1 cellular context compared by ENCODE assay signal in the genomic region with DNA sequence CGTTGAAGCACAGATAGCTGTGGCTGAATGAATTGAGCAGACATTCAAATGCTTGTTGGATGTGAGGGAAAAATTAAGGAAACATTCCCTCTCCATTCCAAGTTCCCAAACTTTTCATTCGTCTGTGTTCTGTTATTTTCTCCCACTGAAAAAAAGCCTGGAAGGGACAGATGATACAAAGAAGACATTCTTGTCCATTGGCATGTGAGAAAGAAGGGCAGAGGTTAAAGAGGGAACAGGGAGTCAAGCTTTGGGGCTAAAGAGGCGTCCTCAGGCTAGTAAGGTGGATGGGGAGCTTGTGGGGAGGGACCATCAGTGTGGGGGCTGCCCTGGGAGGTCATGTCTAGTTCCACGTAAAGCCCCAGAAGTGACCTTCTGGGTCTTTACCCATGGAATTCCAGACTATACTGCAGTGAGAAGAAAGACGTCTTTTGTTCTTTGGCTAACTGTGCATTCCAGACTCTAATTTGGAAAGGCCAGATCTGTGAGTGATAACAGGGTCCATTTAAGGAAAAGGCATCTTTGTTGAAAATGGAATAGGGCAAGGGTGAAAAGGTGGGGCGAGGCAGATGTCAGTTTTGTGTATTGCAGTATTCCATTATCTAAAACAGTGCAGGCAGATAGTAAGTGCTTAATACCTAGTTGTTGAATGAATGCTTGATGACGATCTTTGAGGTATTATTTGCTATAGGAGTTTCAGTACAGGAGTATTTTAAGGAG.
TF ChIP-seq lines count a peak whose summit lies in the region.

No MANE protein-coding gene starts in this region.

TF ChIP-seq in WTC11, 78 proteins besides CTCF, POLR2A, EP300 and RAD21 (continued from another document):
- TF ChIP-seq, protein P1, sequence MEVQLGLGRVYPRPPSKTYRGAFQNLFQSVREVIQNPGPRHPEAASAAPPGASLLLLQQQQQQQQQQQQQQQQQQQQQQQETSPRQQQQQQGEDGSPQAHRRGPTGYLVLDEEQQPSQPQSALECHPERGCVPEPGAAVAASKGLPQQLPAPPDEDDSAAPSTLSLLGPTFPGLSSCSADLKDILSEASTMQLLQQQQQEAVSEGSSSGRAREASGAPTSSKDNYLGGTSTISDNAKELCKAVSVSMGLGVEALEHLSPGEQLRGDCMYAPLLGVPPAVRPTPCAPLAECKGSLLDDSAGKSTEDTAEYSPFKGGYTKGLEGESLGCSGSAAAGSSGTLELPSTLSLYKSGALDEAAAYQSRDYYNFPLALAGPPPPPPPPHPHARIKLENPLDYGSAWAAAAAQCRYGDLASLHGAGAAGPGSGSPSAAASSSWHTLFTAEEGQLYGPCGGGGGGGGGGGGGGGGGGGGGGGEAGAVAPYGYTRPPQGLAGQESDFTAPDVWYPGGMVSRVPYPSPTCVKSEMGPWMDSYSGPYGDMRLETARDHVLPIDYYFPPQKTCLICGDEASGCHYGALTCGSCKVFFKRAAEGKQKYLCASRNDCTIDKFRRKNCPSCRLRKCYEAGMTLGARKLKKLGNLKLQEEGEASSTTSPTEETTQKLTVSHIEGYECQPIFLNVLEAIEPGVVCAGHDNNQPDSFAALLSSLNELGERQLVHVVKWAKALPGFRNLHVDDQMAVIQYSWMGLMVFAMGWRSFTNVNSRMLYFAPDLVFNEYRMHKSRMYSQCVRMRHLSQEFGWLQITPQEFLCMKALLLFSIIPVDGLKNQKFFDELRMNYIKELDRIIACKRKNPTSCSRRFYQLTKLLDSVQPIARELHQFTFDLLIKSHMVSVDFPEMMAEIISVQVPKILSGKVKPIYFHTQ (CRISPR knock-in tag; IDR thresholded peaks at IDR 0.05), result no peak
- TF ChIP-seq HMGA2 (CRISPR knock-in tag; IDR thresholded peaks at IDR 0.05), result no peak
- TF ChIP-seq TEAD4 (CRISPR knock-in tag; IDR thresholded peaks at IDR 0.05), result no peak
- TF ChIP-seq, protein P2, sequence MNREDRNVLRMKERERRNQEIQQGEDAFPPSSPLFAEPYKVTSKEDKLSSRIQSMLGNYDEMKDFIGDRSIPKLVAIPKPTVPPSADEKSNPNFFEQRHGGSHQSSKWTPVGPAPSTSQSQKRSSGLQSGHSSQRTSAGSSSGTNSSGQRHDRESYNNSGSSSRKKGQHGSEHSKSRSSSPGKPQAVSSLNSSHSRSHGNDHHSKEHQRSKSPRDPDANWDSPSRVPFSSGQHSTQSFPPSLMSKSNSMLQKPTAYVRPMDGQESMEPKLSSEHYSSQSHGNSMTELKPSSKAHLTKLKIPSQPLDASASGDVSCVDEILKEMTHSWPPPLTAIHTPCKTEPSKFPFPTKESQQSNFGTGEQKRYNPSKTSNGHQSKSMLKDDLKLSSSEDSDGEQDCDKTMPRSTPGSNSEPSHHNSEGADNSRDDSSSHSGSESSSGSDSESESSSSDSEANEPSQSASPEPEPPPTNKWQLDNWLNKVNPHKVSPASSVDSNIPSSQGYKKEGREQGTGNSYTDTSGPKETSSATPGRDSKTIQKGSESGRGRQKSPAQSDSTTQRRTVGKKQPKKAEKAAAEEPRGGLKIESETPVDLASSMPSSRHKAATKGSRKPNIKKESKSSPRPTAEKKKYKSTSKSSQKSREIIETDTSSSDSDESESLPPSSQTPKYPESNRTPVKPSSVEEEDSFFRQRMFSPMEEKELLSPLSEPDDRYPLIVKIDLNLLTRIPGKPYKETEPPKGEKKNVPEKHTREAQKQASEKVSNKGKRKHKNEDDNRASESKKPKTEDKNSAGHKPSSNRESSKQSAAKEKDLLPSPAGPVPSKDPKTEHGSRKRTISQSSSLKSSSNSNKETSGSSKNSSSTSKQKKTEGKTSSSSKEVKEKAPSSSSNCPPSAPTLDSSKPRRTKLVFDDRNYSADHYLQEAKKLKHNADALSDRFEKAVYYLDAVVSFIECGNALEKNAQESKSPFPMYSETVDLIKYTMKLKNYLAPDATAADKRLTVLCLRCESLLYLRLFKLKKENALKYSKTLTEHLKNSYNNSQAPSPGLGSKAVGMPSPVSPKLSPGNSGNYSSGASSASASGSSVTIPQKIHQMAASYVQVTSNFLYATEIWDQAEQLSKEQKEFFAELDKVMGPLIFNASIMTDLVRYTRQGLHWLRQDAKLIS (CRISPR knock-in tag; IDR thresholded peaks at IDR 0.05; ENCODE audit: borderline replicate concordance), result no peak
- no peak for TF ChIP-seq MXD4 (CRISPR knock-in tag; IDR thresholded peaks at IDR 0.05; ENCODE audit: borderline replicate concordance)
- TF ChIP-seq EMX1 (CRISPR knock-in tag; IDR thresholded peaks at IDR 0.05), result no peak
TF ChIP-seq in WTC11: peak in this region for 0.
